ENCODE assay signal across 1 cellular context in the genomic region with DNA sequence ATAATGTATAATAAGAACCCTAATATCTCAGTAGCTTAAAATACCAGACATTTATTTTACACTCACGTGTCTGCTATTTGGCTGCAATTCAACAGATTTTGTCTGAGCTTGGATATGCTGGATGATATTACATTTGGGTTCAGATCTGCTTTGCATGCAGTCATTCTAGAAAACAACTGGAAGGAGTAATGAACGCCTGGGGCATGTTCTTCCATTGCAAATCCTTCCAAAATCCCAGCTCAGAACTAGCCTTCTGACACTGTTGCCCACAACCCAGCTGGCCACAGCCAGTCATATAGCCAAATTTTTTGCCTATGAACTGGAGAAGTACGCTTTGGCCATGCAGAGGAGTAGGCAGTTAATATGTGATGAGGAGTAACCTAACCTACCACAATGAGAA.
TF ChIP-seq lines count a peak whose summit lies in the region.

No MANE protein-coding gene starts in this region.

TF ChIP-seq in SK-N-SH, 30 proteins besides CTCF, POLR2A, EP300 and RAD21 (continued from another document):
- TF ChIP-seq, protein P1, sequence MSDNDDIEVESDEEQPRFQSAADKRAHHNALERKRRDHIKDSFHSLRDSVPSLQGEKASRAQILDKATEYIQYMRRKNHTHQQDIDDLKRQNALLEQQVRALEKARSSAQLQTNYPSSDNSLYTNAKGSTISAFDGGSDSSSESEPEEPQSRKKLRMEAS (IDR thresholded peaks at IDR 0.05; ENCODE audit: low read depth) = no peak
- TF ChIP-seq FOXM1 (IDR thresholded peaks at IDR 0.05; ENCODE audit: low read depth) = no peak
- TF ChIP-seq, protein P2, sequence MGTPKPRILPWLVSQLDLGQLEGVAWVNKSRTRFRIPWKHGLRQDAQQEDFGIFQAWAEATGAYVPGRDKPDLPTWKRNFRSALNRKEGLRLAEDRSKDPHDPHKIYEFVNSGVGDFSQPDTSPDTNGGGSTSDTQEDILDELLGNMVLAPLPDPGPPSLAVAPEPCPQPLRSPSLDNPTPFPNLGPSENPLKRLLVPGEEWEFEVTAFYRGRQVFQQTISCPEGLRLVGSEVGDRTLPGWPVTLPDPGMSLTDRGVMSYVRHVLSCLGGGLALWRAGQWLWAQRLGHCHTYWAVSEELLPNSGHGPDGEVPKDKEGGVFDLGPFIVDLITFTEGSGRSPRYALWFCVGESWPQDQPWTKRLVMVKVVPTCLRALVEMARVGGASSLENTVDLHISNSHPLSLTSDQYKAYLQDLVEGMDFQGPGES (IDR thresholded peaks at IDR 0.05; ENCODE audit: low read depth, low read length) = no peak
- no peak for TF ChIP-seq FOXJ3 (CRISPR knock-in tag; IDR thresholded peaks at IDR 0.05)
TF ChIP-seq in SK-N-SH: peak in this region for 0.
